ENCODE assay signal across 1 cellular context in the genomic region with DNA sequence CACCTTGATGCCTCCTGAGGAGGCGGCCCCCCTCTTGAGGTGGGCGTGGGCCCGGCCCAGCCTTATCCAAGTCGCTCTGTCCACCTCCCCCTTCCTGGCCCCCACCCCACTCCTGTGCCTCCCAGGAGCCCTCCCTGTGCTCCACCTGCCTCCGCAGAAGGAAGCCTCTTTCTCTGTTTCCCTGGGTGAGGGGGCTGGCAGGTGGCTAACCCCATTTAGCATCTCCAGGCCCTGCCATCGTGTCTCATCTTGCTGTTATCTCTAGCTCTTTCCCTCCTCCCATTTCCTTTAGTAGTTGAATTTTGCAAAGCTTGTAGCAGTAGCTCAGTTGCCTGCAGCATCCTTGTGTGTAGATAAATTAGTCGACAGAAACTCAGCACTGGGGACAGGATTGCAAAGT.
TF ChIP-seq lines count a peak whose summit lies in the region.

No MANE protein-coding gene starts in this region.

TF ChIP-seq in K562, 482 proteins besides CTCF, POLR2A, EP300 and RAD21 (continued from another document):
- no peak for TF ChIP-seq PATZ1 (CRISPR knock-in tag; IDR thresholded peaks at IDR 0.05; ENCODE audit: borderline replicate concordance)
- TF ChIP-seq ZNF639 (CRISPR knock-in tag; conservative IDR thresholded peaks at IDR 0.05 in 1 of 2, IDR thresholded peaks at IDR 0.05 in 1 of 2), result no peak
- TF ChIP-seq POLR2G (IDR thresholded peaks at IDR 0.05; ENCODE audit: low read depth, low read length), result peak; percentile 30; the same call in 1 of the 2 replicates
- TF ChIP-seq RBFOX2 (IDR thresholded peaks at IDR 0.05; ENCODE audit: low read depth, low read length), result peak; percentile 10; the same call in 1 of the 2 replicates
